22 cellular contexts compared by ENCODE assay signal in genomic region chr3:14617508-14618023, GRCh38. TPM values are rescaled to one million over a fixed set of nuclear protein-coding genes. Genes with fewer than 3 reads are reported as not detected.
"Had no signal": no experiment of that assay in that cellular context is flagged by ENCODE, and none has a peak within 500 bp of the region (broad histone marks: within the 10 kb centered on the region; RNA-seq: fewer than 3 reads in every experiment).

No MANE protein-coding gene starts in this region.

- DNase-seq: activated CD4-positive, alpha-beta T cell treated with anti-CD3 and anti-CD28 coated beads for 4 hours; activated CD4-positive, alpha-beta T cell treated with anti-CD3 and anti-CD28 coated beads, Interleukin-2, amount 50 U/mL, for 48 hours; activated CD4-positive, CD25-positive, alpha-beta regulatory T cell; activated CD8-positive, alpha-beta memory T cell treated with anti-CD3 and anti-CD28 coated beads, Interleukin-2, amount 50 U/mL, for 48 hours; activated naive CD4-positive, alpha-beta T cell treated with Interleukin-2 at 50 U/mL for 16 hours; activated naive CD8-positive, alpha-beta T cell treated with anti-CD3 and anti-CD28 coated beads for 36 hours; activated T-cell treated with anti-CD3 and anti-CD28 coated beads, Interleukin-2, amount 50 U/mL, for 4 hours; effector memory CD8-positive, alpha-beta T cell; esophagus squamous epithelium; head of caudate nucleus; hypothalamus; left cardiac atrium; pancreas; psoas muscle; stimulated activated CD4-positive, alpha-beta T cell treated with anti-CD3 and anti-CD28 coated beads, Interleukin-1b, Interleukin-23, amount 100 ng/mL, for 48 hours; substantia nigra; T1000; thyroid gland had no signal

- ATAC-seq: activated T-cell treated with anti-CD3 and anti-CD28 coated beads, Interleukin-2, amount 50 U/mL, for 4 hours; effector memory CD8-positive, alpha-beta T cell; gastroesophageal sphincter; left cardiac atrium; natural killer cell treated with Interleukin-12 subunit alpha and Interleukin-12 subunit beta and Interleukin-15 and Interleukin-18, amount 100 ng/mL, for 72 hours; pancreas; psoas muscle had no signal

RNA-seq across cellular contexts. Expression of gene C3orf20, which starts 57.4 kb away (rescaled TPM):
- total RNA-seq: dermis microvascular lymphatic vessel endothelial cell, esophagus squamous epithelium, right atrium auricular region had no signal
